Comparison of ENCODE assay signal across 10 cellular contexts in genomic region chr17:77473615-77474226, GRCh38.
DNase-seq lines count a peak whose midpoint lies in the region; ATAC-seq and FAIRE-seq lines count a peak whose summit lies in the region.
"Had no signal": no experiment of that assay in that cellular context is flagged by ENCODE, and none has a peak within 500 bp of the region (broad histone marks: within the 10 kb centered on the region; RNA-seq: fewer than 3 reads in every experiment).

No MANE protein-coding gene starts in this region.

- DNase-seq in GM19239 (ENCODE audit: insufficient read length, low spot score) (no peak), SK-N-MC (ENCODE audit: low read depth, low spot score) (no peak), epithelial cell of prostate (ENCODE audit: low read depth, low spot score) (peak; percentile 57), renal cortical epithelial cell (ENCODE audit: low read depth) (peak; percentile 74), SKM-1 treated with dmso at 0.1 percent for 144 hours (lab: John Stamatoyannopoulos, UW; ENCODE audit: unreplicated experiment) (no peak), ACHN (no peak)
- no peak for DNase-seq in effector CD4-positive, alpha-beta T cell
- DNase-seq: hippocampal formation, NCI-H510A treated with DMSO at 0.1 percent for 48 hours had no signal

- peak overlapping the region; percentile 98 for H3K27ac ChIP-seq in SK-N-MC
- H3K27ac ChIP-seq in epithelial cell of prostate = peak overlapping the region; percentile 82

- no peaks in the 10 kb centered on the region for H3K36me3 ChIP-seq in SK-N-MC (ENCODE audit: insufficient read depth, low read length)

- in situ Hi-C loops in ACHN (cut with HindIII; ENCODE audit: low pct_ligation_motif_present, low pct_unique_long_range_greater_than_20kb, low sequenced_read_pairs) = no loop called here

- ATAC-seq in GM19324 (IDR thresholded peaks at IDR 0.05; ENCODE audit: low FRiP score, unreplicated experiment) = no peak

- no peaks in the 10 kb centered on the region for H3K9me3 ChIP-seq in SK-N-MC (ENCODE audit: low read depth, low read length)

- H3K9ac ChIP-seq in SK-N-MC (ENCODE audit: insufficient read length) = no peak overlapping the region

- H3K4me3 ChIP-seq in SK-N-MC = peak overlapping the region; percentile 72; the same call in 1 of the 2 replicates

- FAIRE-seq in GM19239 (lab: Jason Lieb, UNC) = peak; percentile 95

Comparison
In these comparisons a context has a peak if more than half of its experiments do, and no peak if none do; other contexts are left out.
1. DNase-seq: peak in epithelial cell of prostate (single experiment) and renal cortical epithelial cell (single experiment); none in GM19239 (single experiment), SK-N-MC (single experiment), SKM-1 treated with dmso at 0.1 percent for 144 hours (single experiment), effector CD4-positive, alpha-beta T cell (single experiment) and ACHN (single experiment).